ENCODE assay signal across 18 cellular contexts in genomic region chr5:8958602-8959001, GRCh38.
DNase-seq lines count a peak whose midpoint lies in the region; ATAC-seq and TF ChIP-seq lines count a peak whose summit lies in the region.
"Had no signal": no experiment of that assay in that cellular context is flagged by ENCODE, and none has a peak within 500 bp of the region (broad histone marks: within the 10 kb centered on the region; RNA-seq: fewer than 3 reads in every experiment).

No MANE protein-coding gene starts in this region.

- WGBS in IMR-90 (ENCODE audit: extremely low coverage in 2 of 2, insufficient read length in 1 of 2), 2 experiments = no CpG with 5 or more reads among the region's 5 CpGs

- no peaks in the 10 kb centered on the region for H3K36me3 Mint-ChIP-seq in activated T-helper 1 cell treated with anti-CD3 and anti-CD28 coated beads, Interleukin-12 subunit alpha, Interleukin-12 subunit beta, Interleukin-2, Interleukin-4 antibody, amounts not matched to agents 30 ng/mL and 10 ng/mL and 1 ng/mL, durations not matched to agents 14 hours and 24 hours and 36 hours (ENCODE audit: low read depth)
- H3K36me3 Mint-ChIP-seq: CD14-positive monocyte; CD4-positive, alpha-beta memory T cell had no signal

- no peak overlapping the region for H3K27ac ChIP-seq in IMR-90 (ENCODE audit: insufficient read depth, low read length)
- H3K27ac ChIP-seq: BLaER1, HL-60 had no signal

- peaks cover 15% of the 10 kb centered on the region for H3K9me3 Mint-ChIP-seq in activated T-helper 1 cell treated with anti-CD3 and anti-CD28 coated beads, Interleukin-12 subunit alpha, Interleukin-12 subunit beta, Interleukin-2, Interleukin-4 antibody, amounts not matched to agents 30 ng/mL and 10 ng/mL and 1 ng/mL, durations not matched to agents 14 hours and 24 hours and 36 hours
- H3K9me3 Mint-ChIP-seq: CD14-positive monocyte had no signal

- ATAC-seq in IMR-90 (ENCODE audit: low read depth) (no peak), HG03571 (IDR thresholded peaks at IDR 0.05; ENCODE audit: unreplicated experiment) (no peak)

- POLR2A ChIA-PET in IMR-90 (lab: Charles Lee; ENCODE audit: unreplicated experiment) = no interaction called here

- H3K27me3 Mint-ChIP-seq in activated T-helper 1 cell treated with anti-CD3 and anti-CD28 coated beads, Interleukin-12 subunit alpha, Interleukin-12 subunit beta, Interleukin-2, Interleukin-4 antibody, amounts not matched to agents 30 ng/mL and 10 ng/mL and 1 ng/mL, durations not matched to agents 14 hours and 24 hours and 36 hours (ENCODE audit: insufficient read depth) = no peaks in the 10 kb centered on the region
- H3K27me3 Mint-ChIP-seq: CD4-positive, alpha-beta memory T cell had no signal

- H2BK15ac ChIP-seq in IMR-90 (ENCODE audit: low read depth, low read length) = no peak overlapping the region

- no peak overlapping the region for H4K8ac ChIP-seq in IMR-90 (ENCODE audit: low read depth in 2 of 2, low read length in 2 of 2)

- no peak overlapping the region for H2BK120ac ChIP-seq in IMR-90 (ENCODE audit: low read depth, low read length)

- intact Hi-C loops in IMR-90 (cut with micrococcal nuclease) = no loop called here
- intact Hi-C loops in activated T-helper 1 cell treated with anti-CD3 and anti-CD28 coated beads, Interleukin-12 subunit alpha, Interleukin-12 subunit beta, Interleukin-2, Interleukin-4 antibody, amounts not matched to agents 30 ng/mL and 10 ng/mL and 1 ng/mL, durations not matched to agents 14 hours and 24 hours and 36 hours (cut with micrococcal nuclease) = no loop called here

- no peak overlapping the region for H2BK5ac ChIP-seq in IMR-90 (ENCODE audit: low read depth, low read length, poor library complexity, severe bottlenecking)

- H3K4me3 ChIP-seq in IMR-90 (ENCODE audit: insufficient read depth, low read depth, low read length) = no peak overlapping the region
- H3K4me3 ChIP-seq: BLaER1, HAP-1 had no signal

- no peak overlapping the region for H3K4me3 Mint-ChIP-seq in activated T-helper 1 cell treated with anti-CD3 and anti-CD28 coated beads, Interleukin-12 subunit alpha, Interleukin-12 subunit beta, Interleukin-2, Interleukin-4 antibody, amounts not matched to agents 30 ng/mL and 10 ng/mL and 1 ng/mL, durations not matched to agents 14 hours and 24 hours and 36 hours
- H3K4me3 Mint-ChIP-seq: CD14-positive monocyte; CD4-positive, alpha-beta memory T cell had no signal

- H3K4me1 ChIP-seq in IMR-90 (ENCODE audit: control insufficient read depth, insufficient read depth, low read length) = peaks cover 4% of the 10 kb centered on the region
- H3K4me1 ChIP-seq: HAP-1 had no signal

- H2AK5ac ChIP-seq in IMR-90 (ENCODE audit: low read depth, low read length) = no peak overlapping the region

- no peak for TF ChIP-seq POLR2A in IMR-90 (IDR thresholded peaks at IDR 0.05; ENCODE audit: low read depth, low read length)

- no peak overlapping the region for H3K56ac ChIP-seq in IMR-90 (ENCODE audit: extremely low read depth, insufficient read depth, low read length)

- CTCF ChIA-PET in IMR-90 (lab: Yijun Ruan, JAX) = no interaction called here

- BruUV-seq in IMR-90 (replicated peaks; lab: Mats Ljungman, UMichigan) = no TSS peak

- H3K14ac ChIP-seq in IMR-90 (replicated peaks; ENCODE audit: low read depth, low read length) = no peak overlapping the region

- H3K9me1 ChIP-seq in IMR-90 (ENCODE audit: insufficient read depth, low read length) = no peaks in the 10 kb centered on the region

- H2AK9ac ChIP-seq in IMR-90 (replicated peaks; ENCODE audit: low read depth, low read length, poor library complexity) = no peak overlapping the region

- no peaks in the 10 kb centered on the region for H3K79me1 ChIP-seq in IMR-90 (ENCODE audit: low read depth in 1 of 2, low read length in 2 of 2)

- DNase-seq in COLO829 (ENCODE audit: low spot score) = peak; percentile 14
- DNase-seq in IMR-90 = peak; percentile 10
- peak; percentile 37 for DNase-seq in amniotic epithelial cell (ENCODE audit: low read depth)
- peak; percentile 14 for DNase-seq in left kidney (ENCODE audit: low read depth, low spot score)
- no peak for DNase-seq in amniotic stem cell (lab: John Stamatoyannopoulos, UW)
- DNase-seq in activated T-helper 1 cell treated with anti-CD3 and anti-CD28 coated beads, Interleukin-12 subunit alpha, Interleukin-12 subunit beta, Interleukin-2, Interleukin-4 antibody, amounts not matched to agents 30 ng/mL and 10 ng/mL and 1 ng/mL, durations not matched to agents 14 hours and 24 hours and 36 hours (ENCODE audit: low spot score) = no peak
- DNase-seq: 8988T; Calu3; CD4-positive, alpha-beta memory T cell; DMS 273 treated with DMSO at 0.1 percent for 48 hours; DMS53; DND-41; EL had no signal

- no peak overlapping the region for H4K91ac ChIP-seq in IMR-90 (ENCODE audit: insufficient read depth, low read depth, low read length)

- in situ Hi-C loops in IMR-90 (cut with MboI; ENCODE audit: low sequenced_read_pairs) = no loop called here

- H3K4me1 Mint-ChIP-seq in activated T-helper 1 cell treated with anti-CD3 and anti-CD28 coated beads, Interleukin-12 subunit alpha, Interleukin-12 subunit beta, Interleukin-2, Interleukin-4 antibody, amounts not matched to agents 30 ng/mL and 10 ng/mL and 1 ng/mL, durations not matched to agents 14 hours and 24 hours and 36 hours (ENCODE audit: low read depth) = no peaks in the 10 kb centered on the region
- H3K4me1 Mint-ChIP-seq: CD14-positive monocyte; CD4-positive, alpha-beta memory T cell had no signal

- no peak overlapping the region for H3K23ac ChIP-seq in IMR-90 (ENCODE audit: low read depth, low read length)

- H3K9ac ChIP-seq in IMR-90 (ENCODE audit: low read depth, low read length) = no peak overlapping the region
- H3K9ac ChIP-seq: BLaER1 had no signal

- no peaks in the 10 kb centered on the region for H3K9me3 ChIP-seq in IMR-90 (ENCODE audit: control insufficient read depth, insufficient read depth, low read length)
- H3K9me3 ChIP-seq: BLaER1, HAP-1 had no signal

- H2BK20ac ChIP-seq in IMR-90 (ENCODE audit: low read depth, low read length) = no peak overlapping the region

- no peak overlapping the region for H3K18ac ChIP-seq in IMR-90 (ENCODE audit: low read depth, low read length)

- no peak overlapping the region for H3K4me2 ChIP-seq in IMR-90 (ENCODE audit: low read depth, low read length)
- H3K4me2 ChIP-seq: BLaER1 had no signal

- H3K4ac ChIP-seq in IMR-90 (ENCODE audit: low read depth, low read length) = no peak overlapping the region

- no peak overlapping the region for H3K27ac Mint-ChIP-seq in activated T-helper 1 cell treated with anti-CD3 and anti-CD28 coated beads, Interleukin-12 subunit alpha, Interleukin-12 subunit beta, Interleukin-2, Interleukin-4 antibody, amounts not matched to agents 30 ng/mL and 10 ng/mL and 1 ng/mL, durations not matched to agents 14 hours and 24 hours and 36 hours
- H3K27ac Mint-ChIP-seq: CD14-positive monocyte; CD4-positive, alpha-beta memory T cell had no signal

- no peak overlapping the region for H4K5ac ChIP-seq in IMR-90 (ENCODE audit: low read depth, low read length)

- dilution Hi-C loops in IMR-90 (cut with HindIII; ENCODE audit: low sequenced_read_pairs, unreplicated experiment) = no loop called here

- no peak for TF ChIP-seq CTCF in IMR-90 (conservative IDR thresholded peaks at IDR 0.05; ENCODE audit: low read depth, low read length)

- no peak overlapping the region for H2AFZ ChIP-seq in IMR-90 (replicated peaks; ENCODE audit: low read length, poor library complexity)

- TF ChIP-seq RAD21 in IMR-90 (IDR thresholded peaks at IDR 0.05; ENCODE audit: low read length) = no peak

- H3K27me3 ChIP-seq in IMR-90 (ENCODE audit: control insufficient read depth, insufficient read depth, low read length) = no peaks in the 10 kb centered on the region
- H3K27me3 ChIP-seq: BLaER1 had no signal

- no peaks in the 10 kb centered on the region for H3K36me3 ChIP-seq in IMR-90 (ENCODE audit: control insufficient read depth, insufficient read depth, low read length)
- H3K36me3 ChIP-seq: BLaER1, HAP-1 had no signal

- H4K20me1 ChIP-seq in IMR-90 (ENCODE audit: insufficient read depth, low read length) = no peaks in the 10 kb centered on the region
- H4K20me1 ChIP-seq: BLaER1 had no signal

TF ChIP-seq in IMR-90, 13 proteins besides CTCF, POLR2A, EP300 and RAD21:
- no peak for TF ChIP-seq MAFK (IDR thresholded peaks at IDR 0.05; ENCODE audit: low read depth, low read length)
- no peak for TF ChIP-seq CEBPB (IDR thresholded peaks at IDR 0.05; ENCODE audit: low read depth, low read length)
- TF ChIP-seq MAZ (IDR thresholded peaks at IDR 0.05; ENCODE audit: borderline replicate concordance, low read depth, low read length) = no peak
- no peak for TF ChIP-seq RCOR1 (IDR thresholded peaks at IDR 0.05; ENCODE audit: insufficient replicate concordance, low read length)

Comparison
In these comparisons a context has a peak if more than half of its experiments do, and no peak if none do; other contexts are left out.
1. DNase-seq: peak in COLO829 (single experiment), IMR-90 (single experiment), amniotic epithelial cell (single experiment) and left kidney (single experiment); none in amniotic stem cell (single experiment) and activated T-helper 1 cell treated with anti-CD3 and anti-CD28 coated beads, Interleukin-12 subunit alpha, Interleukin-12 subunit beta, Interleukin-2, Interleukin-4 antibody, amounts not matched to agents 30 ng/mL and 10 ng/mL and 1 ng/mL, durations not matched to agents 14 hours and 24 hours and 36 hours (single experiment).